ENCODE assay signal across 1 cellular context in genomic region chr5:80569961-80570786, GRCh38.
A peak's percentile ranks its signal among the peaks of the same experiment; 100 is the strongest.
TF ChIP-seq lines count a peak whose summit lies in the region.

TSS of gene ANKRD34B (minus strand) at chr5:80570280. CDS start at chr5:80560019, 10,261 bp downstream.

TF ChIP-seq in HEK293, 187 proteins besides CTCF, POLR2A, EP300 and RAD21 (continued from another document and continues in another):
- TF ChIP-seq PRDM6 (tag by site-specific recombination; IDR thresholded peaks at IDR 0.05) = no peak
- no peak for TF ChIP-seq REPIN1 (tag by site-specific recombination; IDR thresholded peaks at IDR 0.05; ENCODE audit: low read depth)
- no peak for TF ChIP-seq ZNF16 (tag by site-specific recombination; IDR thresholded peaks at IDR 0.05; ENCODE audit: low read depth)
- TF ChIP-seq ZNF521 (tag by site-specific recombination; IDR thresholded peaks at IDR 0.05) = no peak
- TF ChIP-seq ZNF19 (tag by site-specific recombination; IDR thresholded peaks at IDR 0.05; ENCODE audit: low read depth) = no peak
- no peak for TF ChIP-seq GLI2 (tag by site-specific recombination; IDR thresholded peaks at IDR 0.05; ENCODE audit: borderline replicate concordance, low read depth)
- TF ChIP-seq YY2 (tag by site-specific recombination; IDR thresholded peaks at IDR 0.05) = no peak
- TF ChIP-seq ZNF645 (tag by site-specific recombination; IDR thresholded peaks at IDR 0.05) = no peak
- no peak for TF ChIP-seq OVOL3 (tag by site-specific recombination; IDR thresholded peaks at IDR 0.05)
- TF ChIP-seq ZNF785 (tag by site-specific recombination; IDR thresholded peaks at IDR 0.05) = no peak
- no peak for TF ChIP-seq HOXA7 (CRISPR knock-in tag; IDR thresholded peaks at IDR 0.05; ENCODE audit: borderline replicate concordance)
- no peak for TF ChIP-seq ZNF202 (tag by site-specific recombination; IDR thresholded peaks at IDR 0.05; ENCODE audit: borderline replicate concordance)
- TF ChIP-seq ZNF629 (tag by site-specific recombination; IDR thresholded peaks at IDR 0.05) = no peak
- TF ChIP-seq ZNF571 (tag by site-specific recombination; IDR thresholded peaks at IDR 0.05) = no peak
- TF ChIP-seq KLF1 (tag by site-specific recombination; IDR thresholded peaks at IDR 0.05) = peak; percentile 39; the same call in 1 of the 2 replicates
- TF ChIP-seq ZFP69B (tag by site-specific recombination; IDR thresholded peaks at IDR 0.05) = peak; percentile 51
- TF ChIP-seq ZBTB11 (tag by site-specific recombination; conservative IDR thresholded peaks at IDR 0.05; ENCODE audit: low read depth) = no peak; the same call in 1 of the 2 replicates
- no peak for TF ChIP-seq HOXC10 (CRISPR knock-in tag; IDR thresholded peaks at IDR 0.05)
- TF ChIP-seq GLI4 (tag by site-specific recombination; IDR thresholded peaks at IDR 0.05) = no peak
- TF ChIP-seq, protein P1, sequence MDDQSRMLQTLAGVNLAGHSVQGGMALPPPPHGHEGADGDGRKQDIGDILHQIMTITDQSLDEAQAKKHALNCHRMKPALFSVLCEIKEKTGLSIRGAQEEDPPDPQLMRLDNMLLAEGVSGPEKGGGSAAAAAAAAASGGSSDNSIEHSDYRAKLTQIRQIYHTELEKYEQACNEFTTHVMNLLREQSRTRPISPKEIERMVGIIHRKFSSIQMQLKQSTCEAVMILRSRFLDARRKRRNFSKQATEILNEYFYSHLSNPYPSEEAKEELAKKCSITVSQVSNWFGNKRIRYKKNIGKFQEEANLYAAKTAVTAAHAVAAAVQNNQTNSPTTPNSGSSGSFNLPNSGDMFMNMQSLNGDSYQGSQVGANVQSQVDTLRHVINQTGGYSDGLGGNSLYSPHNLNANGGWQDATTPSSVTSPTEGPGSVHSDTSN (CRISPR knock-in tag; IDR thresholded peaks at IDR 0.05) = no peak
- no peak for TF ChIP-seq ZNF626 (tag by site-specific recombination; IDR thresholded peaks at IDR 0.05)
- TF ChIP-seq ZNF658 (tag by site-specific recombination; IDR thresholded peaks at IDR 0.05) = no peak
- no peak for TF ChIP-seq RBAK (tag by site-specific recombination; IDR thresholded peaks at IDR 0.05)
- TF ChIP-seq ZSCAN16 (tag by site-specific recombination; IDR thresholded peaks at IDR 0.05) = no peak
- no peak for TF ChIP-seq ZNF184 (tag by site-specific recombination; IDR thresholded peaks at IDR 0.05)
- peak; percentile 66; the same call in 1 of the 2 replicates for TF ChIP-seq ZNF777 (tag by site-specific recombination; IDR thresholded peaks at IDR 0.05; ENCODE audit: borderline replicate concordance)
- TF ChIP-seq SP3 (tag by site-specific recombination; IDR thresholded peaks at IDR 0.05) = peak; percentile 83
- TF ChIP-seq ZNF18 (tag by site-specific recombination; IDR thresholded peaks at IDR 0.05) = no peak
- no peak for TF ChIP-seq ZNF274 (IDR thresholded peaks at IDR 0.05; ENCODE audit: low read length)
- TF ChIP-seq ZNF274 (tag by site-specific recombination; IDR thresholded peaks at IDR 0.05; ENCODE audit: borderline replicate concordance) = no peak
- no peak for TF ChIP-seq ZNF133 (tag by site-specific recombination; IDR thresholded peaks at IDR 0.05)
- TF ChIP-seq, protein P2, sequence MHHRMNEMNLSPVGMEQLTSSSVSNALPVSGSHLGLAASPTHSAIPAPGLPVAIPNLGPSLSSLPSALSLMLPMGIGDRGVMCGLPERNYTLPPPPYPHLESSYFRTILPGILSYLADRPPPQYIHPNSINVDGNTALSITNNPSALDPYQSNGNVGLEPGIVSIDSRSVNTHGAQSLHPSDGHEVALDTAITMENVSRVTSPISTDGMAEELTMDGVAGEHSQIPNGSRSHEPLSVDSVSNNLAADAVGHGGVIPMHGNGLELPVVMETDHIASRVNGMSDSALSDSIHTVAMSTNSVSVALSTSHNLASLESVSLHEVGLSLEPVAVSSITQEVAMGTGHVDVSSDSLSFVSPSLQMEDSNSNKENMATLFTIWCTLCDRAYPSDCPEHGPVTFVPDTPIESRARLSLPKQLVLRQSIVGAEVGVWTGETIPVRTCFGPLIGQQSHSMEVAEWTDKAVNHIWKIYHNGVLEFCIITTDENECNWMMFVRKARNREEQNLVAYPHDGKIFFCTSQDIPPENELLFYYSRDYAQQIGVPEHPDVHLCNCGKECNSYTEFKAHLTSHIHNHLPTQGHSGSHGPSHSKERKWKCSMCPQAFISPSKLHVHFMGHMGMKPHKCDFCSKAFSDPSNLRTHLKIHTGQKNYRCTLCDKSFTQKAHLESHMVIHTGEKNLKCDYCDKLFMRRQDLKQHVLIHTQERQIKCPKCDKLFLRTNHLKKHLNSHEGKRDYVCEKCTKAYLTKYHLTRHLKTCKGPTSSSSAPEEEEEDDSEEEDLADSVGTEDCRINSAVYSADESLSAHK (tag by site-specific recombination; IDR thresholded peaks at IDR 0.05) = no peak
- no peak for TF ChIP-seq ZNF621 (tag by site-specific recombination; IDR thresholded peaks at IDR 0.05)
- TF ChIP-seq, protein P3, sequence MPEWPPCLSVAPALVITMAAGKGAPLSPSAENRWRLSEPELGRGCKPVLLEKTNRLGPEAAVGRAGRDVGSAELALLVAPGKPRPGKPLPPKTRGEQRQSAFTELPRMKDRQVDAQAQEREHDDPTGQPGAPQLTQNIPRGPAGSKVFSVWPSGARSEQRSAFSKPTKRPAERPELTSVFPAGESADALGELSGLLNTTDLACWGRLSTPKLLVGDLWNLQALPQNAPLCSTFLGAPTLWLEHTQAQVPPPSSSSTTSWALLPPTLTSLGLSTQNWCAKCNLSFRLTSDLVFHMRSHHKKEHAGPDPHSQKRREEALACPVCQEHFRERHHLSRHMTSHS (tag by site-specific recombination; IDR thresholded peaks at IDR 0.05) = no peak
- no peak for TF ChIP-seq HIC1 (tag by site-specific recombination; IDR thresholded peaks at IDR 0.05)
- TF ChIP-seq ZNF302 (tag by site-specific recombination; IDR thresholded peaks at IDR 0.05; ENCODE audit: low read depth) = no peak
- TF ChIP-seq ZNF513 (tag by site-specific recombination; IDR thresholded peaks at IDR 0.05) = no peak
- TF ChIP-seq GFI1B (tag by site-specific recombination; IDR thresholded peaks at IDR 0.05) = no peak
- TF ChIP-seq ZNF239 (tag by site-specific recombination; IDR thresholded peaks at IDR 0.05) = no peak
- TF ChIP-seq ZNF529 (tag by site-specific recombination; IDR thresholded peaks at IDR 0.05; ENCODE audit: insufficient replicate concordance) = no peak
- TF ChIP-seq KLF7 (tag by site-specific recombination; IDR thresholded peaks at IDR 0.05; ENCODE audit: borderline replicate concordance) = no peak
- no peak for TF ChIP-seq ZNF791 (tag by site-specific recombination; IDR thresholded peaks at IDR 0.05)
- no peak for TF ChIP-seq SALL2 (tag by site-specific recombination; IDR thresholded peaks at IDR 0.05; ENCODE audit: borderline replicate concordance)
- no peak for TF ChIP-seq ZNF132 (tag by site-specific recombination; IDR thresholded peaks at IDR 0.05; ENCODE audit: borderline replicate concordance)
- no peak for TF ChIP-seq ZNF211 (tag by site-specific recombination; IDR thresholded peaks at IDR 0.05; ENCODE audit: low read depth)
- no peak for TF ChIP-seq ZNF175 (tag by site-specific recombination; IDR thresholded peaks at IDR 0.05)
